ENCODE assay signal across 4 cellular contexts in genomic region chr12:111926631-111927030, GRCh38.
"Had no signal": no experiment of that assay in that cellular context is flagged by ENCODE, and none has a peak within 500 bp of the region (broad histone marks: within the 10 kb centered on the region; RNA-seq: fewer than 3 reads in every experiment).

No MANE protein-coding gene starts in this region.

- H2AFZ ChIP-seq: GM23338 had no signal

- ATAC-seq: GM23338, HepG2 had no signal

- H3K27me3 Mint-ChIP-seq: IgD-negative memory B cell had no signal

- H3K4me2 ChIP-seq: GM23338 had no signal

- H3K27ac Mint-ChIP-seq: GM23338, H9, IgD-negative memory B cell had no signal

- H3K4me3 Mint-ChIP-seq: GM23338, H9, IgD-negative memory B cell had no signal

- H3K9me3 Mint-ChIP-seq: GM23338, H9, IgD-negative memory B cell had no signal

- H3K4me3 ChIP-seq: GM23338 had no signal

- DNase-seq: H9 had no signal

- H3K4me1 Mint-ChIP-seq: GM23338, H9, IgD-negative memory B cell had no signal
